ENCODE assay signal across 8 cellular contexts in the genomic region with DNA sequence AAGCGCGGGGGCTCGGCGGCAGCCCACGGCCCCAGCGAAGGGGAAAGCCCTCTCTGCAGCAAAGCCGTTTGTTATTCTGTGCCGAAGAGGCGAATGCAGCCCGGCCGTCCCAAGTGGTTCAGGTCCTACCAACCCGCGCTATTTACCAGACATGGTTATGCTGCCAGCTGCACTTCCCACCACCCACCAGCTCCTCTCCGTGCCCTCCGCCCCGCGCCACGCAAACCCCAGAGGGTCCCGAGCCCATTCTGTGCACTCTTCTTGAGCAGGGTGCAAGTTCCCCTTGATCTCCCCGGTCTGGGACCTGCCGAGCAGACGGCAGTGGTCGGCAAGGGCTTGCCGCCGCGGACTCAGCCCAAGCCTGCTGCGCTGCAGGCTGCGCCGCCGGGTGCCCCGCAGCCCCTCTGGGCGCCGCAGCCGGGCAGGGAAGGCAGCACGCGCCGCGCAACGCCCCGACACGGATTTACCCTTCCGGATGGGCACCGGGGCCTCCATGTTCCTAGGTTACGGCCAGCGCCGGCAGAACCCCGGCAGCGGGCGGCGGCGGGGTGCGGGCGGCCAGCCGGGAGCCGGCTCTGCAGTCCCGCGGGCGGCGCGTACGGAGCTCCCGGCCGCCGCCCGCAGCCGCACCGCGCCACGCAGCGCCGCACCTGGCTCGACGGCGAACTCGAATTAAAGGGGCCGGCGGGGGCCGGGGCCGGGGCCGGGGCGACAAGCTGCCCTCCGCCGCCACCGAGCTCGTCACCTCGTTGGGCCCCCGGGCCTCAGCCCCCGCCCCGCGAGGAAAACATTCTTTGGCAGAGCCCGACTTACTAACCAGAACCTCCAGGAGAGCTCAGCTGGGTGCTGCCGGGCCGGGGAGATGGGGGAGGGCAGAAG. TPM values are rescaled to one million over a fixed set of nuclear protein-coding genes. Genes with fewer than 3 reads are reported as not detected.
DNase-seq lines count a peak whose midpoint lies in the region; ATAC-seq, FAIRE-seq and TF ChIP-seq lines count a peak whose summit lies in the region.

No MANE protein-coding gene starts in this region.

- no peak overlapping the region for H3K27ac ChIP-seq in HepG2 (ENCODE audit: extremely low read length, insufficient read depth, low read length)
- H3K27ac ChIP-seq in stomach, result peak overlapping the region in 3 of 5 donors; percentile 20 to 75 (median 53)
- no peak overlapping the region for H3K27ac ChIP-seq in RWPE1

- TF ChIP-seq POLR2A in HepG2 (IDR thresholded peaks at IDR 0.05; ENCODE audit: insufficient read depth in 1 of 2, low read depth in 2 of 2, low read length in 2 of 2), result no peak
- TF ChIP-seq POLR2A in stomach (IDR thresholded peaks at IDR 0.05), result no peak

- H3K4me2 ChIP-seq in HepG2 (ENCODE audit: low read depth, low read length), result peak overlapping the region; percentile 42; the same call in 1 of the 2 replicates

- no peaks in the 10 kb centered on the region for H3K79me2 ChIP-seq in HepG2 (ENCODE audit: insufficient read depth, low read length)

- POLR2A ChIA-PET in BJ (lab: Charles Lee), result no interaction called here
- POLR2A ChIA-PET in HepG2 (lab: Yijun Ruan, JAX), result no interaction called here
- POLR2A ChIA-PET in RWPE1 (lab: Yijun Ruan, JAX; ENCODE audit: low non-redundant PET), result no interaction called here

- H3K4me1 ChIP-seq in HepG2 (ENCODE audit: insufficient read depth, low read length) (no peaks in the 10 kb centered on the region; the same call in 1 of the 2 replicates), stomach (peaks cover 23 to 31% (median 26%) of the 10 kb centered on the region in 4 donors)

- in situ Hi-C loops in HepG2 (cut with HindIII; ENCODE audit: extremely low pct_ligation_motif_present, low pct_unique_long_range_greater_than_20kb), result no loop called here

- TF ChIP-seq RAD21 in HepG2 (CRISPR knock-in tag; IDR thresholded peaks at IDR 0.05), result no peak

- H3K4me3 ChIP-seq in BJ (ENCODE audit: low read depth, low read length) (peak overlapping the region; percentile 17; the same call in 1 of the 2 replicates), LNCaP clone FGC (ENCODE audit: low read depth, low read length) (no peak overlapping the region), HepG2 (replicated peaks in 1 of 3; ENCODE audit: insufficient read depth in 1 of 3, low read depth in 2 of 3, low read length in 3 of 3) (peak overlapping the region in 2 of 3 experiments; percentile 34 to 40; a peak in 2 of 6 replicates), stomach (peak overlapping the region; percentile 54 to 69 (median 62))

- peak overlapping the region; percentile 48 to 96 (median 86) for H3K27ac Mint-ChIP-seq in brain

- TF ChIP-seq EP300 in HepG2 (IDR thresholded peaks at IDR 0.05; ENCODE audit: low read depth in 2 of 2, low read length in 2 of 2), result no peak
- no peak for TF ChIP-seq EP300 in HepG2 (CRISPR knock-in tag; IDR thresholded peaks at IDR 0.05; ENCODE audit: borderline replicate concordance)
- no peak for TF ChIP-seq EP300 in stomach (IDR thresholded peaks at IDR 0.05)

- BruUV-seq in HepG2 (replicated peaks; lab: Mats Ljungman, UMichigan), result no TSS peak

- CTCF ChIA-PET in BJ (lab: Yijun Ruan, JAX) (interaction anchor here (0.7 to 2.7 kb wide), 6 partner anchors 9 to 174 kb away, joined by 3 to 15 read pairs (median 4); no protein-coding TSS in a partner anchor), HepG2 (lab: Yijun Ruan, JAX; ENCODE audit: low intra/inter-chr PET ratio, low total read pairs) (no interaction called here), RWPE1 (lab: Yijun Ruan, JAX) (interaction anchor here (0.6 to 1.4 kb wide), 4 partner anchors 10 to 288 kb away, joined by 4 to 5 read pairs (median 4); no protein-coding TSS in a partner anchor)

- peaks cover 34% of the 10 kb centered on the region for H3K27me3 Mint-ChIP-seq in brain

- H3K9me3 ChIP-seq in HepG2 (ENCODE audit: low read length) (no peaks in the 10 kb centered on the region), stomach (no peaks in the 10 kb centered on the region)

- 0% methylated on average over 3 of the region's 93 CpGs for WGBS in HepG2 (ENCODE audit: low lambda C conversion rate)
- 1% methylated on average over 21 to 93 of the region's 93 CpGs for WGBS in stomach, 5 donors

- no peaks in the 10 kb centered on the region for H3K36me3 ChIP-seq in BJ (ENCODE audit: control insufficient read depth, insufficient read depth, low read length)
- no peaks in the 10 kb centered on the region for H3K36me3 ChIP-seq in HepG2 (replicated peaks in 1 of 2; ENCODE audit: control insufficient read depth in 1 of 2, insufficient read depth in 2 of 2, low read length in 2 of 2)
- no peaks in the 10 kb centered on the region for H3K36me3 ChIP-seq in stomach

- no peaks in the 10 kb centered on the region for H4K20me1 ChIP-seq in HepG2 (ENCODE audit: insufficient read depth, low read length)

- DNase-seq in BJ (ENCODE audit: low read depth) (no peak), LNCaP clone FGC (ENCODE audit: low read depth) (no peak), HepG2 (ENCODE audit: low spot score) (no peak), stomach (no peak), RWPE1 (ENCODE audit: low spot score) (no peak), NOMO-1 (lab: John Stamatoyannopoulos, UW; ENCODE audit: unreplicated experiment in 2 of 2) (no peak)

- intact Hi-C loops in HepG2 (cut with micrococcal nuclease; ENCODE audit: unreplicated experiment) (no loop called here), stomach (cut with DNase I; ENCODE audit: low total_unique reads) (no loop called here)

- no peaks in the 10 kb centered on the region for H3K9me3 Mint-ChIP-seq in brain

- H3K27me3 ChIP-seq in BJ (ENCODE audit: control insufficient read depth, insufficient read depth, low read length), result peaks cover 50% of the 10 kb centered on the region
- H3K27me3 ChIP-seq in HepG2 (ENCODE audit: control insufficient read depth in 1 of 2, insufficient read depth in 2 of 2, low read length in 2 of 2), result peaks cover 12 to 78% of the 10 kb centered on the region in 2 experiments
- peaks cover 0 to 81% (median 45%) of the 10 kb centered on the region in 3 donors for H3K27me3 ChIP-seq in stomach

- FAIRE-seq in HepG2 (lab: Jason Lieb, UNC), result no peak

- peaks cover 19% of the 10 kb centered on the region for H3K36me3 Mint-ChIP-seq in brain

- H3K4me3 Mint-ChIP-seq in brain, result peak overlapping the region; percentile 87 to 95 (median 93)

- peaks cover 51% of the 10 kb centered on the region for H3K4me1 Mint-ChIP-seq in brain

- ATAC-seq in HepG2 (peak; percentile 50), HG03196 (IDR thresholded peaks at IDR 0.05; ENCODE audit: unreplicated experiment) (no peak)

- H2AFZ ChIP-seq in HepG2 (ENCODE audit: low read length), result no peak overlapping the region

- H3K9ac ChIP-seq in HepG2 (ENCODE audit: insufficient read depth, low read depth, low read length), result no peak overlapping the region

- no peak for TF ChIP-seq CTCF in BJ (IDR thresholded peaks at IDR 0.05; ENCODE audit: insufficient read depth, low read depth, low read length)
- TF ChIP-seq CTCF in LNCaP clone FGC (IDR thresholded peaks at IDR 0.05; ENCODE audit: control insufficient read depth, extremely low read depth, insufficient read depth), result 0 out of 2 replicates have a peak, but pooled peaks have one; percentile 19
- TF ChIP-seq CTCF in brain (conservative IDR thresholded peaks at IDR 0.05), result no peak
- TF ChIP-seq CTCF in HepG2 (CRISPR knock-in tag; IDR thresholded peaks at IDR 0.05), result no peak
- TF ChIP-seq CTCF in stomach (IDR thresholded peaks at IDR 0.05), result no peak
- no peak for TF ChIP-seq CTCF in RWPE1 (conservative IDR thresholded peaks at IDR 0.05; ENCODE audit: low read depth)

TF ChIP-seq in HepG2, 621 proteins besides CTCF, POLR2A, EP300 and RAD21 (continues in another document):
- TF ChIP-seq, protein P1, sequence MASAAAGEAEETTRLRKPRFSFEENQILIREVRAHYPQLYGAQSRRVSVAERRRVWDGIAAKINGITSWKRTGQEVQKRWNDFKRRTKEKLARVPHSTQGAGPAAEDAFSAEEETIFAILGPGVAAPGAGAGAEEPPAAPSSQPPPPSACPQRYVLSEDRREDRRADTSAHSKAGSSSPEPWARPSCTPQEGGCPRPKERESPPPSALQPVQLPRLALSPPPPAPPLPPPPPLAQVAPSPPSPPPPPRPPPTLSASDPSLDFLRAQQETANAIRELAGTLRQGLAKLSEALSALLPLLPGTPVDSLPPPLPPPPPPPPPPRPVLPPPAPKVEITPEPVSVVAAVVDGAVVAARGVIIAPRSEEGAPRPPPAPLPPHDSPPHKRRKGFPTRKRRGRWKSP (CRISPR knock-in tag; IDR thresholded peaks at IDR 0.05), result peak; percentile 41

RNA-seq across cellular contexts. Expression of gene KCNA2, which starts 0.9 kb away (rescaled TPM):
- not detected in 2 replicates for polyA plus RNA-seq in BJ (2011; rRNA removed)
- polyA minus RNA-seq in BJ (2011; rRNA and poly(A)+ RNA removed), result under 0.01 and 0.05 TPM in 2 replicates
- polyA plus RNA-seq in brain (ENCODE audit: insufficient read depth, low read depth, low replicate concordance), result 4.9 TPM
- total RNA-seq in HepG2 (2016; rRNA removed; fragmentation: Illumina TruSeq; extraction: Trizol), result not detected in 2 replicates
- total RNA-seq in HepG2 (2016; cell fraction: cytosol; rRNA removed; fragmentation: Illumina TruSeq; extraction: Trizol; ENCODE audit: low read depth), result not detected in 2 replicates
- total RNA-seq in HepG2 (2016; cell fraction: insoluble cytoplasmic fraction; rRNA removed; fragmentation: Illumina TruSeq; extraction: Trizol), result not detected in 2 replicates
- total RNA-seq in HepG2 (2016; cell fraction: membrane; rRNA removed; fragmentation: Illumina TruSeq; extraction: Trizol), result not detected in 2 replicates
- total RNA-seq in HepG2 (2016; cell fraction: nucleus; rRNA removed; fragmentation: Illumina TruSeq; extraction: Trizol), result not detected in 2 replicates
- polyA plus RNA-seq in HepG2 (2011; rRNA removed), result not detected in 2 replicates
- not detected in 2 replicates for polyA plus RNA-seq in HepG2 (2011; cell fraction: cytosol; rRNA removed)
- polyA plus RNA-seq in HepG2 (2011; cell fraction: nucleus; rRNA removed), result not detected in 2 replicates
- not detected in 2 replicates for polyA plus RNA-seq in HepG2 (2012)
- not detected in 2 replicates for polyA plus RNA-seq in HepG2 (2016; cell fraction: cytosol; fragmentation: Illumina TruSeq; extraction: Trizol; ENCODE audit: low read depth)
- polyA plus RNA-seq in HepG2 (2016; cell fraction: insoluble cytoplasmic fraction; fragmentation: Illumina TruSeq; extraction: Trizol; ENCODE audit: low read depth), result not detected in 2 replicates
- polyA plus RNA-seq in HepG2 (2016; cell fraction: membrane; fragmentation: Illumina TruSeq; extraction: Trizol; ENCODE audit: low read depth), result not detected in 2 replicates
- not detected in 2 replicates for polyA plus RNA-seq in HepG2 (2016; cell fraction: nucleus; fragmentation: Illumina TruSeq; extraction: Trizol; ENCODE audit: insufficient read depth, low read depth)
- polyA minus RNA-seq in HepG2 (2011; rRNA and poly(A)+ RNA removed; ENCODE audit: low replicate concordance), result not detected in 2 replicates
- polyA minus RNA-seq in HepG2 (2011; cell fraction: cytosol; rRNA and poly(A)+ RNA removed), result not detected in 2 replicates
- polyA minus RNA-seq in HepG2 (2011; cell fraction: nucleus; rRNA and poly(A)+ RNA removed), result not detected in 2 replicates
- total RNA-seq in stomach, result 10 to 100 TPM in 1 of 5 donors, under 1 TPM in 3, not detected in 1; under 0.01 to 42.0 (median 0.89) TPM
- under 1 TPM in 1 of 3 donors, not detected in 2; 0.20 TPM for polyA plus RNA-seq in stomach

Comparison
In these comparisons a context has a peak if more than half of its experiments do, and no peak if none do; other contexts are left out.
1. H3K27ac ChIP-seq: peak in stomach (3 of 5); none in HepG2 (single experiment) and RWPE1 (single experiment).